Comparison of ENCODE assay signal across 24 cellular contexts in the genomic region with DNA sequence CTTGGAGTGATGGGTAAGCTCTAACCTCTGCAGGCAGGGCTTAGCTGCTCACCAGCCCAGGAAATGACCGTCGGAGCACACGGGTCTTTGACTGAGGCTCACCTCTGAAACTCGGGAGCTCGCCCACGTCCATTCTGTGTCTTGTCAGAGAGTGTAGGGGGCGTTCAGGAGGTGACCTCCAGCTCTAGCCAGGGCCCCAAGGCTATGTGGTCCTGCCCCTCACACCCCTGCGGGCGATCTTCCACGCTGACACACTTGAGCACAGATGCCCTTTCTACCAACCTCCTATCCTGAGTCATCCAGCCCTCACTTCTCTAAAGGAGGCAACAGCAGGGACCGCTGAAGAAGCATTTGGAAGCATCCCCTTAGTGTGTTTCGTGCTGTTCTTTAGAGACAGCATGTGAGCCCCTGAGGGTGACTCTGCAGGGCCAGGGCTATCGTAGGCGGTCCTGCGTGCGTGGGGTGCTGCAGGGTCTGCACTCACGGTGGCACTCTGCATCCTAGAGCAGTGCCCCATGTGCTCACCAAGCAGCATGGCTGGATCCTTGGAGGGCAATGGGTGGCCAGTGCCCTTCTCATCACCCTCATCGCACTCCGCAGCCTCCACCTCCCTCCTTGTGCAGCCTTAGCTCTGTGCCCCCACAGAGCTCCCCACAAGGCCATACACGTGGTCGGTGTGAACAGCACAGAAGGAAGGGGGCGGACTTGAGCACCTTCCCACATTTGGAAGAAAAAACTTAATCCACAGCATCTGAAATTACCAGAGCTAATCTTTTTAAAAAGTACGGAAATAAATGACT. TPM values are rescaled to one million over a fixed set of nuclear protein-coding genes. Genes with fewer than 3 reads are reported as not detected.
DNase-seq lines count a peak whose midpoint lies in the region; ATAC-seq, FAIRE-seq and TF ChIP-seq lines count a peak whose summit lies in the region.
"Had no signal": no experiment of that assay in that cellular context is flagged by ENCODE, and none has a peak within 500 bp of the region (broad histone marks: within the 10 kb centered on the region; RNA-seq: fewer than 3 reads in every experiment).

No MANE protein-coding gene starts in this region.

- no peak overlapping the region for H3K4me3 Mint-ChIP-seq in activated T-helper 2 cell treated with anti-CD3 and anti-CD28 coated beads, Interferon-gamma antibody, Interleukin-2, Interleukin-4, amounts not matched to agents 10 μg/mL and 5 μg/mL and 100 μg/mL, durations not matched to agents 14 hours and 24 hours and 36 hours (ENCODE audit: low read depth)
- H3K4me3 Mint-ChIP-seq: CD4-positive, alpha-beta T cell; HFFc6 had no signal

- RAD21 ChIA-PET in HCT116 (lab: Charles Lee; ENCODE audit: low non-redundant PET in 1 of 2, low total read pairs in 2 of 2, uncharacterized antibody in 2 of 2, unreplicated experiment in 2 of 2) = no interaction called here

- H3K36me3 ChIP-seq in HCT116 (ENCODE audit: control insufficient read depth in 1 of 2, insufficient read depth in 2 of 2, low read length in 2 of 2) = no peaks in the 10 kb centered on the region
- H3K36me3 ChIP-seq in bronchial epithelial cell (ENCODE audit: control insufficient read depth, insufficient read depth, low read length) = no peaks in the 10 kb centered on the region
- H3K36me3 ChIP-seq in neuronal stem cell (replicated peaks in 1 of 2; ENCODE audit: control insufficient read depth in 2 of 2, insufficient read depth in 2 of 2, low read length in 2 of 2) = no peaks in the 10 kb centered on the region
- no peaks in the 10 kb centered on the region for H3K36me3 ChIP-seq in pancreas
- H3K36me3 ChIP-seq: BLaER1 had no signal

- ATAC-seq in A549 = peak; percentile 37 to 40; a peak in 2 of 6 replicates
- ATAC-seq in HCT116 = no peak; the same call in 1 of the 2 replicates
- no peak for ATAC-seq in pancreas
- ATAC-seq: GM12878 had no signal

- TF ChIP-seq RAD21 in A549 (conservative IDR thresholded peaks at IDR 0.05 in 1 of 2, IDR thresholded peaks at IDR 0.05 in 1 of 2) = no peak
- no peak for TF ChIP-seq RAD21 in HCT116 (IDR thresholded peaks at IDR 0.05; ENCODE audit: low read depth)

- H3K9me2 ChIP-seq in HCT116 (ENCODE audit: insufficient read depth) = no peaks in the 10 kb centered on the region

- BruUV-seq in HCT116 (replicated peaks; lab: Mats Ljungman, UMichigan) = no TSS peak

- no peak overlapping the region for H3K23ac ChIP-seq in neuronal stem cell (ENCODE audit: low read depth, low read length, poor library complexity)

- H3K9ac ChIP-seq in HCT116 (ENCODE audit: low read length) (no peak overlapping the region), neuronal stem cell (ENCODE audit: low read depth, low read length, poor library complexity) (peak overlapping the region; percentile 32)
- H3K9ac ChIP-seq: BLaER1 had no signal

- no peak overlapping the region for H2AK5ac ChIP-seq in neuronal stem cell (ENCODE audit: low read depth, low read length)

- TF ChIP-seq CTCF in A549 (IDR thresholded peaks at IDR 0.05) (no peak), HCT116 (IDR thresholded peaks at IDR 0.05 in 2 of 3, conservative IDR thresholded peaks at IDR 0.05 in 1 of 3; ENCODE audit: borderline replicate concordance in 1 of 3, insufficient read depth in 1 of 3, low read depth in 2 of 3, low read length in 2 of 3) (peak in 2 of 3 experiments; percentile 15 to 21; a peak in 1 of 6 replicates), bronchial epithelial cell (IDR thresholded peaks at IDR 0.05; ENCODE audit: insufficient read depth, low read length, severe bottlenecking) (no peak), pancreas (IDR thresholded peaks at IDR 0.05) (no peak)

- WGBS in A549 (ENCODE audit: missing lambda C conversion rate) = 90% methylated on average over 23 of the region's 23 CpGs
- no CpG with 5 or more reads among the region's 23 CpGs for WGBS in neuronal stem cell (ENCODE audit: extremely low coverage in 2 of 2, insufficient read length in 2 of 2, insufficient replicate concordance in 1 of 2), 2 donors
- WGBS in pancreas, 2 donors = 59 to 71% methylated on average over 23 of the region's 23 CpGs

- no peak overlapping the region for H4K91ac ChIP-seq in neuronal stem cell (ENCODE audit: low read depth, low read length, poor library complexity)

- no peak for TF ChIP-seq EP300 in A549 (IDR thresholded peaks at IDR 0.05)

- no peak overlapping the region for H3K14ac ChIP-seq in neuronal stem cell (ENCODE audit: low read length)

- no peaks in the 10 kb centered on the region for H4K20me1 ChIP-seq in HCT116 (ENCODE audit: insufficient read depth)
- H4K20me1 ChIP-seq: BLaER1 had no signal

- no peaks in the 10 kb centered on the region for H3K27me3 Mint-ChIP-seq in activated T-helper 2 cell treated with anti-CD3 and anti-CD28 coated beads, Interferon-gamma antibody, Interleukin-2, Interleukin-4, amounts not matched to agents 10 μg/mL and 5 μg/mL and 100 μg/mL, durations not matched to agents 14 hours and 24 hours and 36 hours (ENCODE audit: low read depth)

- TF ChIP-seq POLR2A in A549 (IDR thresholded peaks at IDR 0.05; ENCODE audit: low read length) (no peak), HCT116 (IDR thresholded peaks at IDR 0.05; ENCODE audit: borderline replicate concordance, extremely low read depth, insufficient read depth, insufficient read length) (no peak)

- H3K18ac ChIP-seq in neuronal stem cell (ENCODE audit: low read length) = no peak overlapping the region

- no peak overlapping the region for H2BK15ac ChIP-seq in neuronal stem cell (ENCODE audit: low read length)

- POLR2A ChIA-PET in A549 (lab: Yijun Ruan, JAX) = no interaction called here
- POLR2A ChIA-PET in HCT116 (lab: Charles Lee) = no interaction called here

- no peak overlapping the region for H3K27ac Mint-ChIP-seq in activated T-helper 2 cell treated with anti-CD3 and anti-CD28 coated beads, Interferon-gamma antibody, Interleukin-2, Interleukin-4, amounts not matched to agents 10 μg/mL and 5 μg/mL and 100 μg/mL, durations not matched to agents 14 hours and 24 hours and 36 hours
- H3K27ac Mint-ChIP-seq: CD4-positive, alpha-beta T cell; HFFc6 had no signal

- H3K36me3 Mint-ChIP-seq in activated T-helper 2 cell treated with anti-CD3 and anti-CD28 coated beads, Interferon-gamma antibody, Interleukin-2, Interleukin-4, amounts not matched to agents 10 μg/mL and 5 μg/mL and 100 μg/mL, durations not matched to agents 14 hours and 24 hours and 36 hours (ENCODE audit: low read depth) = no peaks in the 10 kb centered on the region

- H2AFZ ChIP-seq in HCT116 (ENCODE audit: low read depth, low read length, poor library complexity, severe bottlenecking) (no peak overlapping the region), neuronal stem cell (ENCODE audit: low read length) (no peak overlapping the region)

- no peak overlapping the region for H3K27ac ChIP-seq in A549
- H3K27ac ChIP-seq in HCT116 (ENCODE audit: low read depth, low read length) = no peak overlapping the region
- no peak overlapping the region for H3K27ac ChIP-seq in neuronal stem cell (replicated peaks; ENCODE audit: low read length)
- no peak overlapping the region for H3K27ac ChIP-seq in pancreas
- H3K27ac ChIP-seq: BLaER1, RWPE1, SK-N-MC had no signal

- no peaks in the 10 kb centered on the region for H3K79me1 ChIP-seq in neuronal stem cell (ENCODE audit: low read depth, low read length)

- CTCF ChIA-PET in A549 (lab: Yijun Ruan, JAX) = interaction anchor here (0.5 to 3.0 kb wide), 7 partner anchors 8 to 199 kb away, joined by 3 to 7 read pairs (median 3); no protein-coding TSS in a partner anchor
- CTCF ChIA-PET in HCT116 (lab: Charles Lee) = no interaction called here

- H3K27me3 ChIP-seq in HCT116 (ENCODE audit: insufficient read depth, low read length) (no peaks in the 10 kb centered on the region), bronchial epithelial cell (ENCODE audit: control insufficient read depth, insufficient read depth, low read length) (no peaks in the 10 kb centered on the region), neuronal stem cell (ENCODE audit: control insufficient read depth in 3 of 3, insufficient read depth in 3 of 3, low read depth in 1 of 3, low read length in 3 of 3) (peaks cover 0 to 3% (median 0%) of the 10 kb centered on the region in 3 experiments), pancreas (no peaks in the 10 kb centered on the region)
- H3K27me3 ChIP-seq: BLaER1 had no signal

- DNase-seq in A549 (ENCODE audit: low read depth in 1 of 2, low spot score in 1 of 2) (no peak), HCT116 (ENCODE audit: low read depth, low spot score) (no peak), bronchial epithelial cell (ENCODE audit: low read depth) (no peak), neuronal stem cell (ENCODE audit: low spot score) (no peak), AG08395 (ENCODE audit: low spot score) (no peak), pancreas (no peak), DMS79 treated with DMSO at 0.1 percent for 48 hours (lab: John Stamatoyannopoulos, UW) (no peak)
- no peak for DNase-seq in activated T-helper 2 cell treated with anti-CD3 and anti-CD28 coated beads, Interferon-gamma antibody, Interleukin-2, Interleukin-4, amounts not matched to agents 10 μg/mL and 5 μg/mL and 100 μg/mL, durations not matched to agents 14 hours and 24 hours and 36 hours (ENCODE audit: low spot score)
- DNase-seq: CD4-positive, alpha-beta T cell; COR-L47; DND-41; GOT3; HFFc6; KBM-7; NCI-H1105; NCI-H2081; NCI-H2171 treated with DMSO at 0.1 percent for 48 hours; NCI-H446; NCI-H526 treated with DMSO at 0.1 percent for 48 hours; SHP77 treated with DMSO at 0.1 percent for 48 hours had no signal

- no peak overlapping the region for H4K8ac ChIP-seq in neuronal stem cell (ENCODE audit: low read depth, low read length)

- no peak overlapping the region for H2BK120ac ChIP-seq in neuronal stem cell (ENCODE audit: low read depth, low read length)

- H3K4me2 ChIP-seq in A549 (no peak overlapping the region), HCT116 (ENCODE audit: low read length) (no peak overlapping the region), neuronal stem cell (ENCODE audit: insufficient read depth, low read length, poor library complexity, severe bottlenecking) (no peak overlapping the region)
- H3K4me2 ChIP-seq: BLaER1 had no signal

- H3K79me2 ChIP-seq in HCT116 (ENCODE audit: insufficient read depth, low read length) = no peaks in the 10 kb centered on the region

- H3K4me1 Mint-ChIP-seq in activated T-helper 2 cell treated with anti-CD3 and anti-CD28 coated beads, Interferon-gamma antibody, Interleukin-2, Interleukin-4, amounts not matched to agents 10 μg/mL and 5 μg/mL and 100 μg/mL, durations not matched to agents 14 hours and 24 hours and 36 hours (ENCODE audit: low read depth) = no peaks in the 10 kb centered on the region

- H3K9me3 ChIP-seq in A549 (no peaks in the 10 kb centered on the region), HCT116 (ENCODE audit: control insufficient read depth in 1 of 2, insufficient read depth in 1 of 2, low read depth in 1 of 2, low read length in 2 of 2) (no peaks in the 10 kb centered on the region), neuronal stem cell (replicated peaks in 1 of 2; ENCODE audit: control insufficient read depth in 2 of 2, insufficient read depth in 1 of 2, low read depth in 1 of 2, low read length in 2 of 2) (no peaks in the 10 kb centered on the region), pancreas (no peaks in the 10 kb centered on the region)
- H3K9me3 ChIP-seq: BLaER1 had no signal

- no peak overlapping the region for H2BK5ac ChIP-seq in neuronal stem cell (ENCODE audit: low read length)

- intact Hi-C loops in HCT116 (cut with micrococcal nuclease) (no loop called here), pancreas (cut with DNase I) (no loop called here)
- intact Hi-C loops in activated T-helper 2 cell treated with anti-CD3 and anti-CD28 coated beads, Interferon-gamma antibody, Interleukin-2, Interleukin-4, amounts not matched to agents 10 μg/mL and 5 μg/mL and 100 μg/mL, durations not matched to agents 14 hours and 24 hours and 36 hours (cut with micrococcal nuclease) = no loop called here

- H2BK12ac ChIP-seq in neuronal stem cell (ENCODE audit: low read length) = no peak overlapping the region

- H3K4me1 ChIP-seq in A549 (no peaks in the 10 kb centered on the region), HCT116 (ENCODE audit: control insufficient read depth in 1 of 2, insufficient read depth in 2 of 2, low read length in 2 of 2) (peaks cover 0 to 5% of the 10 kb centered on the region in 2 experiments; a peak in 1 of 4 replicates), neuronal stem cell (ENCODE audit: control insufficient read depth in 2 of 2, insufficient read depth in 1 of 2, low read depth in 1 of 2, low read length in 2 of 2) (no peaks in the 10 kb centered on the region), pancreas (no peaks in the 10 kb centered on the region)

- H3K9me3 Mint-ChIP-seq in activated T-helper 2 cell treated with anti-CD3 and anti-CD28 coated beads, Interferon-gamma antibody, Interleukin-2, Interleukin-4, amounts not matched to agents 10 μg/mL and 5 μg/mL and 100 μg/mL, durations not matched to agents 14 hours and 24 hours and 36 hours = no peaks in the 10 kb centered on the region
- H3K9me3 Mint-ChIP-seq: CD4-positive, alpha-beta T cell; HFFc6 had no signal

- FAIRE-seq in A549 (lab: Jason Lieb, UNC) (no peak), bronchial epithelial cell (lab: Jason Lieb, UNC) (peak; percentile 47), pancreas (lab: Jason Lieb, UNC) (no peak)
- FAIRE-seq: GM12878 had no signal

- H3K4ac ChIP-seq in neuronal stem cell (ENCODE audit: low read length) = no peak overlapping the region

- H3K4me3 ChIP-seq in A549 (no peak overlapping the region), HCT116 (replicated peaks in 1 of 2; ENCODE audit: low read depth in 1 of 2, low read length in 2 of 2) (no peak overlapping the region), bronchial epithelial cell (ENCODE audit: low read depth, low read length) (no peak overlapping the region), neuronal stem cell (ENCODE audit: low read length in 2 of 2) (no peak overlapping the region), pancreas (no peak overlapping the region)
- H3K4me3 ChIP-seq: BLaER1, GM12878, SK-N-MC had no signal

RNA-seq across cellular contexts. Expression of a gene that starts 33.8 kb away (rescaled TPM):
- 21.1 and 35.1 TPM in 2 replicates for polyA plus RNA-seq in A549 (2011; rRNA removed)
- polyA plus RNA-seq in A549 (2012; cell fraction: cytosol; rRNA removed) = 18.6 and 25.8 TPM in 2 replicates
- 48.3 and 50.2 TPM in 2 replicates for polyA plus RNA-seq in A549 (2012; cell fraction: nucleus; rRNA removed)
- polyA plus RNA-seq in A549 (2017; fragmentation: RNase III; extraction: RNeasy Plus Mini Kit Qiagen cat#74134 plus additional on column Dnase treatment) = 20.4 to 24.6 TPM (median 24.2 TPM) in 3 replicates
- 60.5 and 93.6 TPM in 2 replicates for polyA minus RNA-seq in A549 (2011; rRNA and poly(A)+ RNA removed)
- 0.17 TPM for total RNA-seq in HCT116 (2021; ENCODE audit: unreplicated experiment)
- polyA plus RNA-seq in HCT116 (2012) = 0.13 and 0.86 TPM in 2 replicates
- 1.3 and 1.6 TPM in 2 replicates for total RNA-seq in bronchial epithelial cell
- 1.4 TPM for polyA plus RNA-seq in neuronal stem cell (2013, experiment 1 of 2)
- polyA plus RNA-seq in neuronal stem cell (2013, experiment 2 of 2) = 1.0 TPM
- 0.07 and 0.25 TPM in 2 replicates for total RNA-seq in activated T-helper 2 cell treated with anti-CD3 and anti-CD28 coated beads, Interferon-gamma antibody, Interleukin-2, Interleukin-4, amounts not matched to agents 10 μg/mL and 5 μg/mL and 100 μg/mL, durations not matched to agents 14 hours and 24 hours and 36 hours
- under 1 TPM in 5 of 6 donors, not detected in 1; 0.12 to 0.97 (median 0.73) TPM for total RNA-seq in pancreas
- under 1 TPM; 0.14 to 0.49 TPM for polyA plus RNA-seq in pancreas
- total RNA-seq: CD4-positive, alpha-beta T cell had no signal
- polyA plus RNA-seq: GM12878 had no signal

Comparison
In these comparisons a context has a peak if more than half of its experiments do, and no peak if none do; other contexts are left out.
1. ATAC-seq: peak in A549 (2 of 2); none in HCT116 (single experiment) and pancreas (0 of 4).
2. CTCF ChIP-seq: peak in HCT116 (2 of 3); none in A549 (single experiment), bronchial epithelial cell (single experiment) and pancreas (0 of 4).